In the genomic region with DNA sequence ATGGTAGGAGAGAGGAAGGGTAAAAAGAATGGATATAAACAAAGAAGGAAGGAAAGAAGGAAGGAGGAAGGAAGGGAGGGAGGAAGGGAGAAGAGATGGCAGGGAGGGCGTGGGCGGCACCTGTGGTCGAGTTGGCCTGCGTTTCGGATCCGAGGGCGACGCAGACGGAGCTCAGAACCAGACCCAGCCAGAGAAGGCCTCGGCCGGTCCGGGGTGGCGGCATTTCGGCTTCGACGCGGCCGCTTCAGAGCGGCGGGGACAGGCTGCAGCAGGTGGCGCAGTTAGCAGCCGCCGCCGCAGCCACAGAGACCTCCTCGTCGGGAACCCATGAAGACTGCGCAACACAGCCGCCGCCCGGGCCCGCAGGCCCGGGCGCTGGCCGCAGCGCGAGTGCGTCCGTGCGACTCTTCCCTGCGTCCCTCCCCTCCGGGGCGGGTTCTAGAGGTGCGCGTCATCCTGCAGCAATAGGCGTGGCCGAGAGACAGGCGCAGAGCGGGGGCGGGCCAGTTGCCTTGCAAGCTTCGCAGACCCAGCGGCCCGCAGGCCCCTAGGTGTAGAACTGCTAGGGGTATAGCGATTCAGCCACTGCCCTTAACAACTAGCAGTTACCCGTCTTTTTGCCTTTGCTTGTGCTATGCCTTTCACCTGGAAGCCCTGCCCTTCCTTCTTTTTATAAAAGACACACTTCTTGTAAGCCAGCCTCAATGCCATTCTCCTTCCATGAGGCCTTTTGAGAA, we compare ENCODE assay signal across 1 cellular context.
TF ChIP-seq lines count a peak whose summit lies in the region.

A gene with protein sequence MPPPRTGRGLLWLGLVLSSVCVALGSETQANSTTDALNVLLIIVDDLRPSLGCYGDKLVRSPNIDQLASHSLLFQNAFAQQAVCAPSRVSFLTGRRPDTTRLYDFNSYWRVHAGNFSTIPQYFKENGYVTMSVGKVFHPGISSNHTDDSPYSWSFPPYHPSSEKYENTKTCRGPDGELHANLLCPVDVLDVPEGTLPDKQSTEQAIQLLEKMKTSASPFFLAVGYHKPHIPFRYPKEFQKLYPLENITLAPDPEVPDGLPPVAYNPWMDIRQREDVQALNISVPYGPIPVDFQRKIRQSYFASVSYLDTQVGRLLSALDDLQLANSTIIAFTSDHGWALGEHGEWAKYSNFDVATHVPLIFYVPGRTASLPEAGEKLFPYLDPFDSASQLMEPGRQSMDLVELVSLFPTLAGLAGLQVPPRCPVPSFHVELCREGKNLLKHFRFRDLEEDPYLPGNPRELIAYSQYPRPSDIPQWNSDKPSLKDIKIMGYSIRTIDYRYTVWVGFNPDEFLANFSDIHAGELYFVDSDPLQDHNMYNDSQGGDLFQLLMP (minus strand): TSS at position 392 of the 737 bp plus-strand sequence. CDS start 169 bp downstream, at position 223.

TF ChIP-seq in SK-N-SH, 30 proteins besides CTCF, POLR2A, EP300 and RAD21 (continued from another document):
- TF ChIP-seq SIN3A (IDR thresholded peaks at IDR 0.05; ENCODE audit: borderline replicate concordance, low read depth, low read length), result peak; percentile 46; the same call in 1 of the 2 replicates
- peak; percentile 84 for TF ChIP-seq TAF1 (IDR thresholded peaks at IDR 0.05; ENCODE audit: borderline replicate concordance, low read depth, low read length)
- TF ChIP-seq, protein P1, sequence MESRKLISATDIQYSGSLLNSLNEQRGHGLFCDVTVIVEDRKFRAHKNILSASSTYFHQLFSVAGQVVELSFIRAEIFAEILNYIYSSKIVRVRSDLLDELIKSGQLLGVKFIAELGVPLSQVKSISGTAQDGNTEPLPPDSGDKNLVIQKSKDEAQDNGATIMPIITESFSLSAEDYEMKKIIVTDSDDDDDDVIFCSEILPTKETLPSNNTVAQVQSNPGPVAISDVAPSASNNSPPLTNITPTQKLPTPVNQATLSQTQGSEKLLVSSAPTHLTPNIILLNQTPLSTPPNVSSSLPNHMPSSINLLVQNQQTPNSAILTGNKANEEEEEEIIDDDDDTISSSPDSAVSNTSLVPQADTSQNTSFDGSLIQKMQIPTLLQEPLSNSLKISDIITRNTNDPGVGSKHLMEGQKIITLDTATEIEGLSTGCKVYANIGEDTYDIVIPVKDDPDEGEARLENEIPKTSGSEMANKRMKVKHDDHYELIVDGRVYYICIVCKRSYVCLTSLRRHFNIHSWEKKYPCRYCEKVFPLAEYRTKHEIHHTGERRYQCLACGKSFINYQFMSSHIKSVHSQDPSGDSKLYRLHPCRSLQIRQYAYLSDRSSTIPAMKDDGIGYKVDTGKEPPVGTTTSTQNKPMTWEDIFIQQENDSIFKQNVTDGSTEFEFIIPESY (IDR thresholded peaks at IDR 0.05; ENCODE audit: borderline replicate concordance, low read depth), result no peak
- no peak for TF ChIP-seq GATA2 (CRISPR knock-in tag; IDR thresholded peaks at IDR 0.05)
- TF ChIP-seq, protein P2, sequence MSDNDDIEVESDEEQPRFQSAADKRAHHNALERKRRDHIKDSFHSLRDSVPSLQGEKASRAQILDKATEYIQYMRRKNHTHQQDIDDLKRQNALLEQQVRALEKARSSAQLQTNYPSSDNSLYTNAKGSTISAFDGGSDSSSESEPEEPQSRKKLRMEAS (IDR thresholded peaks at IDR 0.05; ENCODE audit: low read depth), result peak; percentile 21; the same call in 1 of the 2 replicates
- peak; percentile 44; the same call in 1 of the 2 replicates for TF ChIP-seq NRF1 (IDR thresholded peaks at IDR 0.05; ENCODE audit: low read depth, low read length)
- TF ChIP-seq POLR2AphosphoS5 (IDR thresholded peaks at IDR 0.05; ENCODE audit: low read depth, low read length), result peak; percentile 87
